ENCODE assay signal across 1 cellular context in genomic region chr3:182500294-182500693, GRCh38.
TF ChIP-seq lines count a peak whose summit lies in the region.

No MANE protein-coding gene starts in this region.

TF ChIP-seq in H1, 55 proteins besides CTCF, POLR2A, EP300 and RAD21 (continued from another document):
- peak; percentile 83 for TF ChIP-seq CHD7 (IDR thresholded peaks at IDR 0.05; ENCODE audit: insufficient replicate concordance, low read length)
- TF ChIP-seq CTBP2 (IDR thresholded peaks at IDR 0.05; ENCODE audit: borderline replicate concordance, insufficient read depth, insufficient read length, low read length): no peak
- 0 out of 2 replicates have a peak, but pooled peaks have one; percentile 21 for TF ChIP-seq TAF1 (IDR thresholded peaks at IDR 0.05; ENCODE audit: low read depth, low read length)
- no peak for TF ChIP-seq CBX8 (IDR thresholded peaks at IDR 0.05; ENCODE audit: borderline replicate concordance, low read depth, low read length)
- no peak for TF ChIP-seq SUZ12 (IDR thresholded peaks at IDR 0.05; ENCODE audit: low read length)
- no peak for TF ChIP-seq KDM4A (IDR thresholded peaks at IDR 0.05; ENCODE audit: low read depth, low read length, severe bottlenecking)
- TF ChIP-seq RNF2 (IDR thresholded peaks at IDR 0.05; ENCODE audit: borderline replicate concordance, low read depth, low read length, missing control alignments, poor library complexity, severe bottlenecking): no peak
- peak in 1 of 2 experiments; percentile 34 for TF ChIP-seq BCL11A (IDR thresholded peaks at IDR 0.05; ENCODE audit: low read depth in 2 of 2, low read length in 2 of 2)
- TF ChIP-seq SIX5 (IDR thresholded peaks at IDR 0.05; ENCODE audit: low read depth, low read length): no peak
- TF ChIP-seq JUN (IDR thresholded peaks at IDR 0.05; ENCODE audit: low read depth, low read length): no peak
- peak; percentile 78; the same call in 1 of the 2 replicates for TF ChIP-seq ATF2 (IDR thresholded peaks at IDR 0.05; ENCODE audit: low read length)
- no peak for TF ChIP-seq MAFK (IDR thresholded peaks at IDR 0.05; ENCODE audit: low read depth, low read length)
- no peak for TF ChIP-seq SIRT6 (IDR thresholded peaks at IDR 0.05; ENCODE audit: low read length)
- TF ChIP-seq E2F6 (IDR thresholded peaks at IDR 0.05): no peak
- TF ChIP-seq NRF1 (IDR thresholded peaks at IDR 0.05; ENCODE audit: low read depth, low read length): no peak
- TF ChIP-seq PHF8 (conservative IDR thresholded peaks at IDR 0.05; ENCODE audit: low read depth, low read length): no peak
- TF ChIP-seq CHD1 (IDR thresholded peaks at IDR 0.05; ENCODE audit: low read depth, low read length): no peak
- TF ChIP-seq MAX (IDR thresholded peaks at IDR 0.05): no peak
- TF ChIP-seq ZNF274 (IDR thresholded peaks at IDR 0.05; ENCODE audit: borderline replicate concordance, extremely low read depth, low read length): no peak
- TF ChIP-seq CREB1 (IDR thresholded peaks at IDR 0.05): no peak
- TF ChIP-seq BACH1 (IDR thresholded peaks at IDR 0.05; ENCODE audit: low read length): no peak
- no peak for TF ChIP-seq SIN3A (conservative IDR thresholded peaks at IDR 0.05 in 1 of 2, IDR thresholded peaks at IDR 0.05 in 1 of 2; ENCODE audit: low read depth in 1 of 2, low read length in 2 of 2)
- no peak for TF ChIP-seq USF2 (IDR thresholded peaks at IDR 0.05; ENCODE audit: low read length)
- TF ChIP-seq RBBP5 (IDR thresholded peaks at IDR 0.05; ENCODE audit: borderline replicate concordance, low read depth, low read length): no peak
- no peak for TF ChIP-seq SRF (IDR thresholded peaks at IDR 0.05; ENCODE audit: low read depth, low read length)
- TF ChIP-seq POU5F1 (IDR thresholded peaks at IDR 0.05; ENCODE audit: low read depth, low read length): 0 out of 2 replicates have a peak, but pooled peaks have one; percentile 15
- TF ChIP-seq SAP30 (IDR thresholded peaks at IDR 0.05; ENCODE audit: insufficient read depth, insufficient replicate concordance, low read length): no peak
- no peak for TF ChIP-seq POLR2AphosphoS5 (IDR thresholded peaks at IDR 0.05; ENCODE audit: low read depth, low read length)
- no peak for TF ChIP-seq KDM1A (IDR thresholded peaks at IDR 0.05; ENCODE audit: borderline replicate concordance, low read length)
- no peak for TF ChIP-seq TEAD4 (IDR thresholded peaks at IDR 0.05; ENCODE audit: low read depth, low read length)
- TF ChIP-seq SP4 (IDR thresholded peaks at IDR 0.05; ENCODE audit: low read length): no peak
- TF ChIP-seq CEBPB (IDR thresholded peaks at IDR 0.05; ENCODE audit: low read depth, low read length): no peak
- peak in 1 of 2 experiments; percentile 46; a peak in 1 of 4 replicates for TF ChIP-seq HDAC2 (IDR thresholded peaks at IDR 0.05; ENCODE audit: borderline replicate concordance in 1 of 2, low read depth in 2 of 2, low read length in 2 of 2)
- TF ChIP-seq SP2 (IDR thresholded peaks at IDR 0.05; ENCODE audit: low read length): no peak
- TF ChIP-seq GABPA (IDR thresholded peaks at IDR 0.05; ENCODE audit: borderline replicate concordance, insufficient read depth, low read length): no peak
- peak; percentile 88 for TF ChIP-seq YY1 (IDR thresholded peaks at IDR 0.05; ENCODE audit: low read depth, low read length)
- no peak for TF ChIP-seq RFX5 (IDR thresholded peaks at IDR 0.05; ENCODE audit: borderline replicate concordance, low read depth, low read length)
- TF ChIP-seq NANOG (IDR thresholded peaks at IDR 0.05; ENCODE audit: insufficient read depth, low read depth, low read length, poor library complexity, severe bottlenecking): peak; percentile 90
- TF ChIP-seq KDM5A (IDR thresholded peaks at IDR 0.05; ENCODE audit: low read length): no peak
- no peak for TF ChIP-seq BRCA1 (IDR thresholded peaks at IDR 0.05; ENCODE audit: low read depth, low read length)
- no peak for TF ChIP-seq EZH2 (IDR thresholded peaks at IDR 0.05; ENCODE audit: low read depth, low read length, severe bottlenecking)
- no peak for TF ChIP-seq ATF3 (IDR thresholded peaks at IDR 0.05; ENCODE audit: insufficient read depth, low read depth, low read length)
- TF ChIP-seq HDAC6 (IDR thresholded peaks at IDR 0.05; ENCODE audit: low read depth, low read length): no peak
- TF ChIP-seq TCF12 (IDR thresholded peaks at IDR 0.05; ENCODE audit: low read depth, low read length): peak; percentile 96
- no peak for TF ChIP-seq TBP (IDR thresholded peaks at IDR 0.05; ENCODE audit: low read depth, low read length)
- no peak for TF ChIP-seq EGR1 (IDR thresholded peaks at IDR 0.05; ENCODE audit: borderline replicate concordance, low read depth, low read length)
- no peak for TF ChIP-seq JUND (IDR thresholded peaks at IDR 0.05; ENCODE audit: low read length)
- peak; percentile 70 for TF ChIP-seq ASH2L (IDR thresholded peaks at IDR 0.05; ENCODE audit: low read length)
